In the genomic region with DNA sequence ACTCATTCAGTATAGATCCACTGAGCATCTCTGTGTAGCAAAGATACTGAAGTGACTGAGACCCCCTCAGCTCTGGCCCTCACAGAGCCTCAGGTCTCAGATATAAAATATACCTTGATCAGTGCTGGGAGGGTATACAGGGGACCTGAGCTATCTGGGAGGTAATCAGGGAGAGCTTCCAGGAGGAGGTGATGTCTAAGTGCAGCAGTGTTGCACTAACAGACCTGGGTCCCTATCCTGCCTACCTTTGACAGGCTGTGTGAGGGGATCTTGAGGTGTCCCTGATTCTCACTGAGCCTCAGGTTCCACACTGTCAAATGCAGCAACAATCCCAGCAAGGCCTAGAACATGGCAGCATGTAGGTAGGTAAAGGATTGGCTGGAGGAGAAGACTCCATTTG, we compare ENCODE assay signal across 26 cellular contexts.
"Had no signal": no experiment of that assay in that cellular context is flagged by ENCODE, and none has a peak within 500 bp of the region (broad histone marks: within the 10 kb centered on the region; RNA-seq: fewer than 3 reads in every experiment).

No MANE protein-coding gene starts in this region.

- H3K4me3 Mint-ChIP-seq: activated CD4-positive, alpha-beta memory T cell treated with anti-CD3 and anti-CD28 coated beads for 36 hours; activated CD4-positive, alpha-beta T cell treated with anti-CD3 and anti-CD28 coated beads for 36 hours; activated CD4-positive, alpha-beta T cell treated with anti-CD3 and anti-CD28 coated beads, Interleukin-2, amount 10 ng/mL, durations not matched to agents 24 days and 14 days; activated CD8-positive, alpha-beta T cell treated with anti-CD3 and anti-CD28 coated beads, Interleukin-2, amount 10 ng/mL, durations not matched to agents 7 days and 5 days; activated naive CD4-positive, alpha-beta T cell treated with anti-CD3 and anti-CD28 coated beads for 36 hours; activated naive CD4-positive, alpha-beta T cell treated with anti-CD3 and anti-CD28 coated beads, Interleukin-2, amount 50 U/mL, for 24 hours; activated naive CD8-positive, alpha-beta T cell treated with anti-CD3 and anti-CD28 coated beads for 36 hours; activated naive CD8-positive, alpha-beta T cell treated with anti-CD3 and anti-CD28 coated beads, Interleukin-2, amount 50 U/mL, for 24 hours; activated T-cell treated with anti-CD3 and anti-CD28 coated beads, Interleukin-2, amount 50 U/mL, for 4 hours; activated T-helper 1 cell treated with anti-CD3 and anti-CD28 coated beads, Interleukin-12 subunit alpha, Interleukin-12 subunit beta, Interleukin-2, Interleukin-4 antibody, amounts not matched to agents 30 ng/mL and 10 ng/mL and 1 ng/mL, durations not matched to agents 14 hours and 24 hours and 36 hours had no signal

- H3K9me3 Mint-ChIP-seq: activated CD4-positive, alpha-beta memory T cell treated with anti-CD3 and anti-CD28 coated beads for 36 hours; activated CD4-positive, alpha-beta T cell treated with anti-CD3 and anti-CD28 coated beads, Interleukin-2, amount 10 ng/mL, durations not matched to agents 24 days and 14 days; activated naive CD4-positive, alpha-beta T cell treated with anti-CD3 and anti-CD28 coated beads for 36 hours; activated naive CD4-positive, alpha-beta T cell treated with anti-CD3 and anti-CD28 coated beads, Interleukin-2, amount 50 U/mL, for 24 hours; activated naive CD8-positive, alpha-beta T cell treated with anti-CD3 and anti-CD28 coated beads for 36 hours; activated naive CD8-positive, alpha-beta T cell treated with anti-CD3 and anti-CD28 coated beads, Interleukin-2, amount 50 U/mL, for 24 hours; activated T-cell treated with anti-CD3 and anti-CD28 coated beads, Interleukin-2, amount 50 U/mL, for 4 hours; activated T-helper 1 cell treated with anti-CD3 and anti-CD28 coated beads, Interleukin-12 subunit alpha, Interleukin-12 subunit beta, Interleukin-2, Interleukin-4 antibody, amounts not matched to agents 30 ng/mL and 10 ng/mL and 1 ng/mL, durations not matched to agents 14 hours and 24 hours and 36 hours; activated T-helper 2 cell treated with anti-CD3 and anti-CD28 coated beads, Interferon-gamma antibody, Interleukin-2, Interleukin-4, amounts not matched to agents 10 μg/mL and 5 μg/mL and 100 μg/mL, durations not matched to agents 14 hours and 24 hours and 36 hours had no signal

- H3K9me3 ChIP-seq: adrenal gland, body of pancreas, gastrocnemius medialis had no signal

- FAIRE-seq: colon had no signal

- H3K27ac ChIP-seq: adrenal gland, body of pancreas, gastrocnemius medialis had no signal

- DNase-seq: activated CD4-positive, alpha-beta memory T cell treated with anti-CD3 and anti-CD28 coated beads for 36 hours; activated CD4-positive, alpha-beta T cell treated with anti-CD3 and anti-CD28 coated beads for 36 hours; activated CD4-positive, alpha-beta T cell treated with anti-CD3 and anti-CD28 coated beads, Interleukin-2, amount 10 ng/mL, durations not matched to agents 24 days and 14 days; activated CD4-positive, CD25-positive, alpha-beta regulatory T cell; activated CD4-positive, CD25-positive, alpha-beta regulatory T cell treated with anti-CD3 and anti-CD28 coated beads, Interleukin-2, amount 50 U/mL, for 72 hours; activated CD8-positive, alpha-beta T cell treated with anti-CD3 and anti-CD28 coated beads, Interleukin-2, amount 10 ng/mL, durations not matched to agents 7 days and 5 days; activated effector memory CD4-positive, alpha-beta T cell treated with anti-CD3 and anti-CD28 coated beads, Interleukin-2, amount 50 U/mL, for 16 hours; activated naive CD4-positive, alpha-beta T cell treated with anti-CD3 and anti-CD28 coated beads for 36 hours; activated naive CD8-positive, alpha-beta T cell treated with anti-CD3 and anti-CD28 coated beads for 36 hours; activated naive CD8-positive, alpha-beta T cell treated with anti-CD3 and anti-CD28 coated beads, Interleukin-2, amount 50 U/mL, for 24 hours; activated T-cell treated with anti-CD3 and anti-CD28 coated beads, Interleukin-2, amount 50 U/mL, for 4 hours; adrenal gland; amygdala; aorta; body of pancreas; caudate nucleus; cortex of kidney; effector CD8-positive, alpha-beta T cell; foreskin fibroblast; gastrocnemius medialis; T-helper 2 cell had no signal

- H3K36me3 Mint-ChIP-seq: activated CD4-positive, alpha-beta memory T cell treated with anti-CD3 and anti-CD28 coated beads for 36 hours; activated naive CD4-positive, alpha-beta T cell treated with anti-CD3 and anti-CD28 coated beads, Interleukin-2, amount 50 U/mL, for 24 hours; activated naive CD8-positive, alpha-beta T cell treated with anti-CD3 and anti-CD28 coated beads for 36 hours had no signal

- H3K27ac Mint-ChIP-seq: activated CD4-positive, alpha-beta memory T cell treated with anti-CD3 and anti-CD28 coated beads for 36 hours; activated CD4-positive, alpha-beta T cell treated with anti-CD3 and anti-CD28 coated beads for 36 hours; activated CD4-positive, alpha-beta T cell treated with anti-CD3 and anti-CD28 coated beads, Interleukin-2, amount 10 ng/mL, durations not matched to agents 24 days and 14 days; activated CD8-positive, alpha-beta T cell treated with anti-CD3 and anti-CD28 coated beads, Interleukin-2, amount 10 ng/mL, durations not matched to agents 7 days and 5 days; activated naive CD4-positive, alpha-beta T cell treated with anti-CD3 and anti-CD28 coated beads for 36 hours; activated naive CD4-positive, alpha-beta T cell treated with anti-CD3 and anti-CD28 coated beads, Interleukin-2, amount 50 U/mL, for 24 hours; activated naive CD8-positive, alpha-beta T cell treated with anti-CD3 and anti-CD28 coated beads for 36 hours; activated naive CD8-positive, alpha-beta T cell treated with anti-CD3 and anti-CD28 coated beads, Interleukin-2, amount 50 U/mL, for 24 hours; activated T-helper 1 cell treated with anti-CD3 and anti-CD28 coated beads, Interleukin-12 subunit alpha, Interleukin-12 subunit beta, Interleukin-2, Interleukin-4 antibody, amounts not matched to agents 30 ng/mL and 10 ng/mL and 1 ng/mL, durations not matched to agents 14 hours and 24 hours and 36 hours; activated T-helper 2 cell treated with anti-CD3 and anti-CD28 coated beads, Interferon-gamma antibody, Interleukin-2, Interleukin-4, amounts not matched to agents 10 μg/mL and 5 μg/mL and 100 μg/mL, durations not matched to agents 14 hours and 24 hours and 36 hours had no signal

- H3K27me3 ChIP-seq: adrenal gland, body of pancreas, gastrocnemius medialis had no signal

- H3K4me3 ChIP-seq: adrenal gland, body of pancreas, gastrocnemius medialis had no signal

- H3K36me3 ChIP-seq: adrenal gland, gastrocnemius medialis had no signal

- H3K27me3 Mint-ChIP-seq: activated CD4-positive, alpha-beta memory T cell treated with anti-CD3 and anti-CD28 coated beads for 36 hours; activated CD4-positive, alpha-beta T cell treated with anti-CD3 and anti-CD28 coated beads for 36 hours; activated CD4-positive, alpha-beta T cell treated with anti-CD3 and anti-CD28 coated beads, Interleukin-2, amount 10 ng/mL, durations not matched to agents 24 days and 14 days; activated naive CD4-positive, alpha-beta T cell treated with anti-CD3 and anti-CD28 coated beads, Interleukin-2, amount 50 U/mL, for 24 hours; activated naive CD8-positive, alpha-beta T cell treated with anti-CD3 and anti-CD28 coated beads for 36 hours; activated naive CD8-positive, alpha-beta T cell treated with anti-CD3 and anti-CD28 coated beads, Interleukin-2, amount 50 U/mL, for 24 hours had no signal

- ATAC-seq: activated CD4-positive, alpha-beta T cell treated with anti-CD3 and anti-CD28 coated beads for 36 hours; activated CD8-positive, alpha-beta T cell treated with anti-CD3 and anti-CD28 coated beads, Interleukin-2, amount 10 ng/mL, durations not matched to agents 7 days and 5 days; activated naive CD8-positive, alpha-beta T cell treated with anti-CD3 and anti-CD28 coated beads, Interleukin-2, amount 50 U/mL, for 24 hours; activated T-cell treated with anti-CD3 and anti-CD28 coated beads, Interleukin-2, amount 50 U/mL, for 4 hours; body of pancreas; esophagus mucosa; gastrocnemius medialis had no signal
